Comparison of ENCODE assay signal across 14 cellular contexts in the genomic region with DNA sequence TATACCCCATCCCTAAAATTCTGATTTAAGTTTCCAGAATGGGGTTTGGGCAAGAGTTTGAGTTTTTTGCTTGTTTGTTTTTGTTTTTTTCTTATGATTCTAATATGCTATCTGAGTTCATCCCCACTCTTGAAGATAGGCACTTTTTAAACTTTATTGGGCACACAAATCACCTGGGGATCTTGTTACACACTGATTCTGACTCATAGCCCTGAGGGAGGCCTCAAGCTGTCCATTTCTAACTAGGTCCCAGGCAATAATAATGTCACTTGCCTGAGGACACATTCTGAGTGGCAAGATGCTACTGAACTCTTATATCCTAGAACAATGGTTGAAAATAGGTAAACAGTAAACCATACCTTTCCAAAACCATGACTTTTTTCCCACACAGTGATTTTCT. TPM values are rescaled to one million over a fixed set of nuclear protein-coding genes. Genes with fewer than 3 reads are reported as not detected.
"Had no signal": no experiment of that assay in that cellular context is flagged by ENCODE, and none has a peak within 500 bp of the region (broad histone marks: within the 10 kb centered on the region; RNA-seq: fewer than 3 reads in every experiment).

No MANE protein-coding gene starts in this region.

- DNase-seq: activated CD4-positive, CD25-positive, alpha-beta regulatory T cell treated with anti-CD3 and anti-CD28 coated beads, Interleukin-2, amount 50 U/mL, for 72 hours; activated naive CD8-positive, alpha-beta T cell treated with anti-CD3 and anti-CD28 coated beads, Interleukin-2, amount 10 ng/mL, durations not matched to agents 7 days and 5 days; effector memory CD4-positive, alpha-beta T cell; foreskin melanocyte; head of caudate nucleus; psoas muscle; stimulated activated CD4-positive, alpha-beta T cell treated with anti-CD3 and anti-CD28 coated beads, Interleukin-1b, Interleukin-23, amount 100 ng/mL, for 48 hours; stomach; testis; upper lobe of right lung had no signal

- H3K36me3 ChIP-seq: stomach, upper lobe of right lung had no signal

- H3K9me3 Mint-ChIP-seq: activated naive CD8-positive, alpha-beta T cell treated with anti-CD3 and anti-CD28 coated beads, Interleukin-2, amount 10 ng/mL, durations not matched to agents 7 days and 5 days; activated T-helper 1 cell treated with anti-CD3 and anti-CD28 coated beads, Interleukin-12 subunit alpha, Interleukin-12 subunit beta, Interleukin-2, Interleukin-4 antibody, amounts not matched to agents 30 ng/mL and 10 ng/mL and 1 ng/mL, durations not matched to agents 14 hours and 24 hours and 36 hours; dendritic cell treated with granulocyte-macrophage colony-stimulating factor and Interleukin-4, amounts not matched to agents 40 ng/mL and 50 ng/mL, for 4 days; neural crest cell had no signal

- H3K27me3 ChIP-seq: stomach, testis, upper lobe of right lung had no signal

- H3K27ac Mint-ChIP-seq: activated naive CD8-positive, alpha-beta T cell treated with anti-CD3 and anti-CD28 coated beads, Interleukin-2, amount 10 ng/mL, durations not matched to agents 7 days and 5 days; activated T-helper 1 cell treated with anti-CD3 and anti-CD28 coated beads, Interleukin-12 subunit alpha, Interleukin-12 subunit beta, Interleukin-2, Interleukin-4 antibody, amounts not matched to agents 30 ng/mL and 10 ng/mL and 1 ng/mL, durations not matched to agents 14 hours and 24 hours and 36 hours; dendritic cell treated with granulocyte-macrophage colony-stimulating factor and Interleukin-4, amounts not matched to agents 40 ng/mL and 50 ng/mL, for 4 days had no signal

- H3K9me3 ChIP-seq: psoas muscle, testis, upper lobe of right lung had no signal

- H3K4me1 ChIP-seq: psoas muscle, testis had no signal

- H3K4me3 ChIP-seq: psoas muscle, stomach, testis, upper lobe of right lung had no signal

- H3K27ac ChIP-seq: psoas muscle, stomach, testis, upper lobe of right lung had no signal

- H3K36me3 Mint-ChIP-seq: activated naive CD8-positive, alpha-beta T cell treated with anti-CD3 and anti-CD28 coated beads, Interleukin-2, amount 10 ng/mL, durations not matched to agents 7 days and 5 days had no signal

- H3K4me1 Mint-ChIP-seq: activated naive CD8-positive, alpha-beta T cell treated with anti-CD3 and anti-CD28 coated beads, Interleukin-2, amount 10 ng/mL, durations not matched to agents 7 days and 5 days had no signal

- H3K4me3 Mint-ChIP-seq: activated naive CD8-positive, alpha-beta T cell treated with anti-CD3 and anti-CD28 coated beads, Interleukin-2, amount 10 ng/mL, durations not matched to agents 7 days and 5 days; activated T-helper 1 cell treated with anti-CD3 and anti-CD28 coated beads, Interleukin-12 subunit alpha, Interleukin-12 subunit beta, Interleukin-2, Interleukin-4 antibody, amounts not matched to agents 30 ng/mL and 10 ng/mL and 1 ng/mL, durations not matched to agents 14 hours and 24 hours and 36 hours; dendritic cell treated with granulocyte-macrophage colony-stimulating factor and Interleukin-4, amounts not matched to agents 40 ng/mL and 50 ng/mL, for 4 days; neural crest cell had no signal

- H3K27me3 Mint-ChIP-seq: dendritic cell treated with granulocyte-macrophage colony-stimulating factor and Interleukin-4, amounts not matched to agents 40 ng/mL and 50 ng/mL, for 4 days had no signal

RNA-seq across cellular contexts. Expression of a gene that starts 22.8 kb away (rescaled TPM):
- total RNA-seq: activated CD8-positive, alpha-beta memory T cell treated with anti-CD3 and anti-CD28 coated beads for 36 hours; activated naive CD8-positive, alpha-beta T cell treated with anti-CD3 and anti-CD28 coated beads, Interleukin-2, amount 10 ng/mL, durations not matched to agents 7 days and 5 days; activated T-helper 1 cell treated with anti-CD3 and anti-CD28 coated beads, Interleukin-12 subunit alpha, Interleukin-12 subunit beta, Interleukin-2, Interleukin-4 antibody, amounts not matched to agents 30 ng/mL and 10 ng/mL and 1 ng/mL, durations not matched to agents 14 hours and 24 hours and 36 hours had no signal

RNA-seq across cellular contexts. Expression of a gene that starts 55.6 kb away (rescaled TPM):
- total RNA-seq: activated CD8-positive, alpha-beta memory T cell treated with anti-CD3 and anti-CD28 coated beads for 36 hours; activated naive CD8-positive, alpha-beta T cell treated with anti-CD3 and anti-CD28 coated beads, Interleukin-2, amount 10 ng/mL, durations not matched to agents 7 days and 5 days; activated T-helper 1 cell treated with anti-CD3 and anti-CD28 coated beads, Interleukin-12 subunit alpha, Interleukin-12 subunit beta, Interleukin-2, Interleukin-4 antibody, amounts not matched to agents 30 ng/mL and 10 ng/mL and 1 ng/mL, durations not matched to agents 14 hours and 24 hours and 36 hours had no signal
